ENCODE assay signal across 1 cellular context in the genomic region with DNA sequence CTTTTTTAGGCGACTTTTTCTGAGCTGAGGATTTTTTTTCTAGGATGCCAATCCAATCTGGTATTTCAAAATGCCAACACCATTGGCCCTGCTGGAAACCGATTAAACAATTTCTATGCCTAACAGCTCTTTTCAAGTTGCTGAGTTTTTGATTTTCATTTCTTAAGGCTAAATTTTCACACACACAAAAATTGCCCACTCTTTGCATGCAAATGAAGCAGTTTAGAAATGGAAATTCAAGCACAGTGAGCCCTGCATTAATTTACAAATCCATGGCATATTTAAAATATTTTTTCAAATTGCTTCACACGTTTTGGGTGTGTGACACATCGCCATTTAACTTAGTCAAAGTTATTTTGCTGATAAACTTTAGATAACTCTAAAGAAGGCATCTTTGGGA.
TF ChIP-seq lines count a peak whose summit lies in the region.

No MANE protein-coding gene starts in this region.

TF ChIP-seq in HepG2, 621 proteins besides CTCF, POLR2A, EP300 and RAD21 (continued from another document):
- TF ChIP-seq, protein P1, sequence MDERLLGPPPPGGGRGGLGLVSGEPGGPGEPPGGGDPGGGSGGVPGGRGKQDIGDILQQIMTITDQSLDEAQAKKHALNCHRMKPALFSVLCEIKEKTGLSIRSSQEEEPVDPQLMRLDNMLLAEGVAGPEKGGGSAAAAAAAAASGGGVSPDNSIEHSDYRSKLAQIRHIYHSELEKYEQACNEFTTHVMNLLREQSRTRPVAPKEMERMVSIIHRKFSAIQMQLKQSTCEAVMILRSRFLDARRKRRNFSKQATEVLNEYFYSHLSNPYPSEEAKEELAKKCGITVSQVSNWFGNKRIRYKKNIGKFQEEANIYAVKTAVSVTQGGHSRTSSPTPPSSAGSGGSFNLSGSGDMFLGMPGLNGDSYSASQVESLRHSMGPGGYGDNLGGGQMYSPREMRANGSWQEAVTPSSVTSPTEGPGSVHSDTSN (CRISPR knock-in tag; IDR thresholded peaks at IDR 0.05) = no peak
- TF ChIP-seq SMC3 (IDR thresholded peaks at IDR 0.05; ENCODE audit: low read length) (no peak), ATF7-NPFF (CRISPR knock-in tag; IDR thresholded peaks at IDR 0.05; ENCODE audit: low read depth) (no peak)
